8 cellular contexts compared by ENCODE assay signal in genomic region chr16:4371481-4372314, GRCh38. TPM values are rescaled to one million over a fixed set of nuclear protein-coding genes. Genes with fewer than 3 reads are reported as not detected.
DNase-seq lines count a peak whose midpoint lies in the region; ATAC-seq, FAIRE-seq and TF ChIP-seq lines count a peak whose summit lies in the region.

TSS of gene VASN (plus strand) at chr16:4371848. CDS start at chr16:4380878, 9,030 bp downstream.

- dilution Hi-C loops in keratinocyte (cut with MboI; ENCODE audit: extremely low pct_ligation_motif_present, low sequenced_read_pairs) = no loop called here

- no peaks in the 10 kb centered on the region for H3K36me3 ChIP-seq in keratinocyte (ENCODE audit: control insufficient read depth in 2 of 2, extremely low read depth in 1 of 2, insufficient read depth in 2 of 2, low read length in 2 of 2)

- no peak for FAIRE-seq in keratinocyte (lab: Jason Lieb, UNC)

- peak; percentile 58 for ATAC-seq in HG03571 (IDR thresholded peaks at IDR 0.05; ENCODE audit: unreplicated experiment)
- peak; percentile 88 to 91 for ATAC-seq in activated CD4-positive, CD25-positive, alpha-beta regulatory T cell treated with anti-CD3 and anti-CD28 coated beads, Interleukin-2, amount 50 U/mL, for 24 hours

- DNase-seq in GM13977 (ENCODE audit: low spot score) (peak; percentile 97), caudate nucleus (lab: John Stamatoyannopoulos, UW) (peak in 51 of 61 donors; percentile 12 to 83 (median 51)), keratinocyte (ENCODE audit: low read depth, low spot score) (no peak), SIG-M5 (lab: John Stamatoyannopoulos, UW) (no peak), NCI-H526 treated with DMSO at 0.1 percent for 48 hours (lab: John Stamatoyannopoulos, UW) (no peak)
- peak; percentile 32 to 65 (median 57) for DNase-seq in stimulated activated CD4-positive, alpha-beta T cell treated with anti-CD3 and anti-CD28 coated beads, Interleukin-12 subunit alpha, Interleukin-12 subunit beta, amount 100 ng/mL, for 48 hours (ENCODE audit: low read depth in 2 of 3, low spot score in 1 of 3)

- H3K9me3 ChIP-seq in keratinocyte (ENCODE audit: control insufficient read depth, low read depth, low read length) = no peaks in the 10 kb centered on the region

- peak within 1 kb of the TSS; percentile 58 for H3K27ac ChIP-seq in caudate nucleus (ENCODE audit: low read depth, low read length)
- H3K27ac ChIP-seq in keratinocyte (ENCODE audit: control insufficient read depth, insufficient read depth, low read length) = no peak within 1 kb of the TSS

- in situ Hi-C loops in GM13977 (cut with MboI; ENCODE audit: low pct_unique_long_range_greater_than_20kb, low sequenced_read_pairs, unreplicated experiment) = no loop called here

- no peaks in the 10 kb centered on the region for H3K79me2 ChIP-seq in keratinocyte (ENCODE audit: control insufficient read depth, insufficient read depth, low read length)

- peaks cover 37% of the 10 kb centered on the region for H3K4me1 ChIP-seq in keratinocyte (ENCODE audit: control insufficient read depth, extremely low read depth, insufficient read depth, low read length)

- no peaks in the 10 kb centered on the region for H3K27me3 ChIP-seq in keratinocyte (ENCODE audit: control insufficient read depth, extremely low read depth, insufficient read depth, low read length)

- no peak for TF ChIP-seq CTCF in GM13977 (IDR thresholded peaks at IDR 0.05; ENCODE audit: extremely low read depth, insufficient read depth, missing control alignments)
- no peak for TF ChIP-seq CTCF in keratinocyte (optimal IDR thresholded peaks at IDR 0.05 in 1 of 3, IDR thresholded peaks at IDR 0.05 in 1 of 3, conservative IDR thresholded peaks at IDR 0.05 in 1 of 3; ENCODE audit: extremely low read depth in 1 of 3, insufficient read depth in 2 of 3, low read length in 3 of 3)

- peak within 1 kb of the TSS; percentile 44 for H3K9ac ChIP-seq in keratinocyte (ENCODE audit: control insufficient read depth, extremely low read depth, insufficient read depth, low read length)

- H3K9me1 ChIP-seq in keratinocyte (ENCODE audit: control insufficient read depth, extremely low read depth, insufficient read depth, low read length) = peaks cover 3% of the 10 kb centered on the region

- peak within 1 kb of the TSS; percentile 35 to 65 (median 56) for H3K4me3 ChIP-seq in keratinocyte (ENCODE audit: control insufficient read depth in 2 of 3, extremely low read depth in 1 of 3, insufficient read depth in 2 of 3, low read depth in 1 of 3, low read length in 3 of 3)

- peaks cover 3% of the 10 kb centered on the region for H4K20me1 ChIP-seq in keratinocyte (ENCODE audit: control insufficient read depth, extremely low read depth, insufficient read depth, low read length)

- H3K4me2 ChIP-seq in keratinocyte (ENCODE audit: control insufficient read depth, extremely low read depth, insufficient read depth, low read depth, low read length) = peak within 1 kb of the TSS; percentile 80

- no peak within 1 kb of the TSS for H2AFZ ChIP-seq in keratinocyte (ENCODE audit: control insufficient read depth, low read length)

RNA-seq across cellular contexts. Expression of gene VASN, which starts in this region (rescaled TPM):
- polyA plus RNA-seq in keratinocyte = 0.37 to 1.1 TPM (median 0.46 TPM) in 3 replicates
- polyA plus RNA-seq in keratinocyte (2011; ENCODE audit: low read depth) = 4.4 TPM
- 0.29 and 0.88 TPM in 2 replicates for polyA plus RNA-seq in keratinocyte (2011; cell fraction: cytosol; rRNA removed)
- 2.5 and 3.9 TPM in 2 replicates for polyA plus RNA-seq in keratinocyte (2011; cell fraction: nucleus; rRNA removed)
- polyA plus RNA-seq in keratinocyte (2012; ENCODE audit: low replicate concordance) = 0.71 and 6.3 TPM in 2 replicates
- polyA minus RNA-seq in keratinocyte = 0.59 to 0.99 TPM (median 0.80 TPM) in 3 replicates
- 2.7 TPM for polyA minus RNA-seq in keratinocyte (2011; cell fraction: cytosol; rRNA and poly(A)+ RNA removed)
- polyA minus RNA-seq in keratinocyte (2011; cell fraction: nucleus; rRNA and poly(A)+ RNA removed) = 3.3 and 3.5 TPM in 2 replicates

Comparison
In these comparisons a context has a peak if more than half of its experiments do, and no peak if none do; other contexts are left out.
1. DNase-seq: peak in GM13977 (single experiment), caudate nucleus (51 of 61) and stimulated activated CD4-positive, alpha-beta T cell treated with anti-CD3 and anti-CD28 coated beads, Interleukin-12 subunit alpha, Interleukin-12 subunit beta, amount 100 ng/mL, for 48 hours (3 of 3); none in keratinocyte (single experiment), SIG-M5 (single experiment) and NCI-H526 treated with DMSO at 0.1 percent for 48 hours (single experiment).